ENCODE assay signal across 28 cellular contexts in the genomic region with DNA sequence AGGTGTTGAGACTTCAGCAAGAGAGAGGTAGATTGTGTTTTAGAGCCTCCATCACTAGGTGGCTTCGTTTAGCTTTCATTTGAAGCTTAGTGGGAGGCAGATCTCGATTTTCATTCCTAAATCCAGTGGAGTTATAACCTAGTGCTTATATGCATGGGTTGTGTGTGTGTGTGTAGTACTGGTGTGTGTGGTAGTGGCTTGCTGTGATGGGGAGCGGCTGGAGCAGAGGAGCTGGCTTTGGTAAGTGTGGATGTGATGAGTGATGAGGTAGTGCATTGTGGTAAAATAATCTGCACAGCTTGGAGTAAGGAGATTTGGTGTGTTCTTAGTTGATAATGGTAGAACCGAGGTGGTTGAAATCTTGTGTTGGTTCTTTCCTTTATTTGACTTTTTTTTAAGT. TPM values are rescaled to one million over a fixed set of nuclear protein-coding genes. Genes with fewer than 3 reads are reported as not detected.
A peak's percentile ranks its signal among the peaks of the same experiment; 100 is the strongest.
DNase-seq lines count a peak whose midpoint lies in the region; ATAC-seq and TF ChIP-seq lines count a peak whose summit lies in the region.
"Had no signal": no experiment of that assay in that cellular context is flagged by ENCODE, and none has a peak within 500 bp of the region (broad histone marks: within the 10 kb centered on the region; RNA-seq: fewer than 3 reads in every experiment).

No MANE protein-coding gene starts in this region.

- no peak overlapping the region for H3K4me2 ChIP-seq in PC-3 (ENCODE audit: low read length)

- H3K79me2 ChIP-seq in PC-3 (ENCODE audit: low read length), result 0 out of 2 replicates have a peak, but pooled peaks cover 7% of the 10 kb centered on the region

- 0 out of 2 replicates have a peak, but pooled peaks have one; percentile 24 for TF ChIP-seq CTCF in PC-3 (conservative IDR thresholded peaks at IDR 0.05; ENCODE audit: low read depth, low read length)
- TF ChIP-seq CTCF in chondrocyte (IDR thresholded peaks at IDR 0.05), result no peak

- H3K27ac ChIP-seq in PC-3 (ENCODE audit: low read length), result no peak overlapping the region
- H3K27ac ChIP-seq: left lung, ovary had no signal

- POLR2A ChIA-PET in PC-3 (lab: Charles Lee; ENCODE audit: unreplicated experiment), result interaction anchor here (0.5 kb wide), 1 partner anchor 139 kb away, joined by 9 read pairs; no protein-coding TSS in a partner anchor

- peaks cover 11% of the 10 kb centered on the region for H4K20me1 ChIP-seq in PC-3 (ENCODE audit: low read length)

- H3K36me3 Mint-ChIP-seq in activated naive CD4-positive, alpha-beta T cell treated with anti-CD3 and anti-CD28 coated beads, Interleukin-2, amount 50 U/mL, for 72 hours, result peaks cover 0 to 13% of the 10 kb centered on the region in 2 donors
- H3K36me3 Mint-ChIP-seq in chondrocyte (ENCODE audit: low read depth), result peaks cover 64% of the 10 kb centered on the region
- peaks cover 61 to 85% of the 10 kb centered on the region in 2 donors for H3K36me3 Mint-ChIP-seq in stimulated activated naive B cell treated with anti-CD40 and anti-IgM and Interleukin-4, amounts not matched to agents 10 μg/mL and 1 μg/mL and 100 μg/mL, for 72 hours

- no peak overlapping the region for H3K4me3 Mint-ChIP-seq in chondrocyte (ENCODE audit: unreplicated experiment)
- H3K4me3 Mint-ChIP-seq in stimulated activated naive B cell treated with anti-CD40 and anti-IgM and Interleukin-4, amounts not matched to agents 10 μg/mL and 1 μg/mL and 100 μg/mL, for 72 hours, result no peak overlapping the region
- H3K4me3 Mint-ChIP-seq: B cell had no signal

- BruUV-seq in PC-3 (replicated peaks; lab: Mats Ljungman, UMichigan), result no TSS peak

- no peak for ATAC-seq in activated naive CD4-positive, alpha-beta T cell treated with anti-CD3 and anti-CD28 coated beads, Interleukin-2, amount 50 U/mL, for 72 hours
- no peak for ATAC-seq in PC-3
- no peak for ATAC-seq in stimulated activated naive B cell treated with anti-CD40 and anti-IgM and Interleukin-4, amounts not matched to agents 10 μg/mL and 1 μg/mL and 100 μg/mL, for 72 hours (replicated peaks)
- ATAC-seq: activated CD4-positive, CD25-positive, alpha-beta regulatory T cell treated with anti-CD3 and anti-CD28 coated beads, Interleukin-2, amount 50 U/mL, for 24 hours; left lung had no signal

- no peak overlapping the region for H3K9ac ChIP-seq in PC-3 (ENCODE audit: low read length)

- no peak for DNase-seq in activated naive CD4-positive, alpha-beta T cell treated with anti-CD3 and anti-CD28 coated beads, Interleukin-2, amount 50 U/mL, for 72 hours (ENCODE audit: low spot score in 2 of 2)
- DNase-seq in activated naive CD4-positive, alpha-beta T cell treated with Interleukin-2 at 50 U/mL for 16 hours, result no peak
- DNase-seq in PC-3, result no peak
- no peak for DNase-seq in chondrocyte (ENCODE audit: low spot score)
- no peak for DNase-seq in stimulated activated naive B cell treated with anti-CD40 and anti-IgM and Interleukin-4, amounts not matched to agents 10 μg/mL and 1 μg/mL and 100 μg/mL, for 72 hours
- DNase-seq in AG20443 (ENCODE audit: low spot score), result no peak
- no peak for DNase-seq in stimulated activated CD4-positive, alpha-beta T cell treated with anti-CD3 and anti-CD28 coated beads, Interleukin-4, amount 100 ng/mL, for 4 hours
- DNase-seq in kidney tubule cell (ENCODE audit: low spot score), result no peak
- DNase-seq: activated CD8-positive, alpha-beta memory T cell treated with anti-CD3 and anti-CD28 coated beads for 24 hours; anterior cingulate cortex; COR-L47; DMS79; H7; hypothalamus; KBM-7; left lung; MM.1S; NCI-H1436; NCI-H2107; NCI-H748 treated with DMSO at 0.1 percent for 48 hours; ovary; retina; SIG-M5; small intestine; stimulated activated CD8-positive, alpha-beta memory T cell treated with anti-CD3 and anti-CD28 coated beads, Interleukin-4, amount 100 ng/mL, for 48 hours; trophoblast cell had no signal

- no peaks in the 10 kb centered on the region for H3K9me2 ChIP-seq in PC-3 (replicated peaks; ENCODE audit: low read length)

- no peaks in the 10 kb centered on the region for H3K27me3 ChIP-seq in PC-3 (ENCODE audit: low read length)
- H3K27me3 ChIP-seq: left lung, ovary had no signal

- H3K4me3 ChIP-seq in PC-3 (ENCODE audit: low read length), result no peak overlapping the region
- H3K4me3 ChIP-seq: left lung, ovary had no signal

- intact Hi-C loops in PC-3 (cut with micrococcal nuclease), result no loop called here

- peak overlapping the region; percentile 19 to 46 for H3K27ac Mint-ChIP-seq in activated naive CD4-positive, alpha-beta T cell treated with anti-CD3 and anti-CD28 coated beads, Interleukin-2, amount 50 U/mL, for 72 hours
- H3K27ac Mint-ChIP-seq in chondrocyte (ENCODE audit: unreplicated experiment), result peak overlapping the region; percentile 7
- H3K27ac Mint-ChIP-seq in stimulated activated naive B cell treated with anti-CD40 and anti-IgM and Interleukin-4, amounts not matched to agents 10 μg/mL and 1 μg/mL and 100 μg/mL, for 72 hours, result peak overlapping the region; percentile 43
- H3K27ac Mint-ChIP-seq: B cell had no signal

- peaks cover 10% of the 10 kb centered on the region for H3F3A ChIP-seq in PC-3 (ENCODE audit: low read length, unreplicated experiment)

- CTCF ChIA-PET in PC-3 (lab: Charles Lee), result interaction anchor here (0.5 to 1.7 kb wide), 6 partner anchors 21 to 273 kb away, joined by 3 to 6 read pairs (median 4); no protein-coding TSS in a partner anchor

- H3K36me3 ChIP-seq in PC-3 (ENCODE audit: low read depth, low read length), result peaks cover 92% of the 10 kb centered on the region
- H3K36me3 ChIP-seq: ovary had no signal

- H3K4me1 ChIP-seq in PC-3 (ENCODE audit: insufficient read depth, low read length), result no peaks in the 10 kb centered on the region
- H3K4me1 ChIP-seq: left lung had no signal

- H3K9me3 ChIP-seq in PC-3 (ENCODE audit: low read length), result no peaks in the 10 kb centered on the region
- H3K9me3 ChIP-seq: left lung, ovary had no signal

- no peak overlapping the region for H2AFZ ChIP-seq in PC-3 (ENCODE audit: low read length)

- no peaks in the 10 kb centered on the region for H3K9me3 Mint-ChIP-seq in activated naive CD4-positive, alpha-beta T cell treated with anti-CD3 and anti-CD28 coated beads, Interleukin-2, amount 50 U/mL, for 72 hours
- H3K9me3 Mint-ChIP-seq in chondrocyte (ENCODE audit: low read depth), result no peaks in the 10 kb centered on the region
- no peaks in the 10 kb centered on the region for H3K9me3 Mint-ChIP-seq in stimulated activated naive B cell treated with anti-CD40 and anti-IgM and Interleukin-4, amounts not matched to agents 10 μg/mL and 1 μg/mL and 100 μg/mL, for 72 hours

- peaks cover 16% of the 10 kb centered on the region for H3K4me1 Mint-ChIP-seq in chondrocyte (ENCODE audit: low read depth)
- H3K4me1 Mint-ChIP-seq in stimulated activated naive B cell treated with anti-CD40 and anti-IgM and Interleukin-4, amounts not matched to agents 10 μg/mL and 1 μg/mL and 100 μg/mL, for 72 hours, result peaks cover 0 to 7% of the 10 kb centered on the region in 2 donors
- H3K4me1 Mint-ChIP-seq: B cell had no signal

- H3K27me3 Mint-ChIP-seq in chondrocyte (ENCODE audit: low read depth), result no peaks in the 10 kb centered on the region
- no peaks in the 10 kb centered on the region for H3K27me3 Mint-ChIP-seq in stimulated activated naive B cell treated with anti-CD40 and anti-IgM and Interleukin-4, amounts not matched to agents 10 μg/mL and 1 μg/mL and 100 μg/mL, for 72 hours
- H3K27me3 Mint-ChIP-seq: B cell had no signal

RNA-seq across cellular contexts. Expression of gene AP3M1, which starts 43.2 kb away (rescaled TPM):
- 10 to 100 TPM; 29.7 to 39.7 TPM for total RNA-seq in activated naive CD4-positive, alpha-beta T cell treated with anti-CD3 and anti-CD28 coated beads, Interleukin-2, amount 50 U/mL, for 72 hours
- total RNA-seq in PC-3 (2014; rRNA removed), result 129 and 165 TPM in 2 replicates
- 31.2 to 37.0 TPM (median 31.7 TPM) in 3 replicates for total RNA-seq in chondrocyte

RNA-seq across cellular contexts. Expression of gene ADK, which starts 43.6 kb away (rescaled TPM):
- total RNA-seq in activated naive CD4-positive, alpha-beta T cell treated with anti-CD3 and anti-CD28 coated beads, Interleukin-2, amount 50 U/mL, for 72 hours, result 10 to 100 TPM; 52.0 to 53.3 TPM
- total RNA-seq in PC-3 (2014; rRNA removed) (221 and 256 TPM in 2 replicates), chondrocyte (29.6 to 44.8 TPM (median 31.9 TPM) in 3 replicates)
